ENCODE assay signal across 8 cellular contexts in the genomic region with DNA sequence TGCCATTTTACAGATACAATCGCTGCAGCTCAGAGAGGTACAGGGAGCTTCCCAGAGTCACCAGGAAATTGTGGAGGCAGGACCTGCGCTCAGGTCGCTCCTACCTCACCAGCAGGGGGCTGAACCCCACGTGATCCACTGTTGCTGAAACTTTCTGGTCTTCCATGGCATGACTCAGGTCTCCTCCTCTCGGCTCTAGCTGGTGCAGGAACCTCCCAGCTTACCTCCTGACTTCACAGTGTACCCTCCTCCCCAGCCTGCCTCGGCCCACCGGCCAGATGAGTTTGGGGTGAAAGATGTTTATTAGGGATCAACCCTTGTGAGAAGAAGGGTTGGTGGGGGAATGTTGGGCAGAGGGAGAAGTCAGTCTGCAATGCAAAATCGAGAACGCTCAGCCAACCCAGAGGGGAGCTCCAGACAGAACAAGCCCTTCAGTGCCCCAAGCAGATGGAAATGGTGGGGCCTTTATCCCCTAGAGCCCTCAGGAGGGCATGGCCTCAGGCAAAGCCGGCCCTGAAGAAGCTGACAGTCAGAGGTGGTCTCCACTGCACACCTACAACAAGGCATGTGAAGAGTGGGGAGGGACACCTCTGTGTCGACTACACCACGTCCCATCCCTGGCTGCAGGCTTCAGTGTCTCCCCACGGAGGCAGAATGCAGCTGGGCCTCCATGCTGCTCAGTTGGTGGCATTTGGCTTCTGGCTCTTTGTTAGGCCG.
DNase-seq lines count a peak whose midpoint lies in the region; ATAC-seq, FAIRE-seq and TF ChIP-seq lines count a peak whose summit lies in the region.

No MANE protein-coding gene starts in this region.

- H2AFZ ChIP-seq in mammary epithelial cell (ENCODE audit: low read depth, low read length): no peak overlapping the region

- in situ Hi-C loops in mammary epithelial cell (cut with MboI; ENCODE audit: low sequenced_read_pairs in 2 of 2): no loop called here

- intact Hi-C loops in mammary epithelial cell (cut with micrococcal nuclease): no loop called here
- intact Hi-C loops in CD4-positive, alpha-beta T cell (cut with DNase I, micrococcal nuclease): no loop called here

- H3K9me3 ChIP-seq in mammary epithelial cell (replicated peaks; ENCODE audit: insufficient read depth, low read length) (no peaks in the 10 kb centered on the region), small intestine (ENCODE audit: control insufficient read depth, low read depth) (no peaks in the 10 kb centered on the region)
- no peaks in the 10 kb centered on the region for H3K9me3 ChIP-seq in CD4-positive, alpha-beta T cell (ENCODE audit: control insufficient read depth, low read length)

- no peak overlapping the region for H3K4me2 ChIP-seq in mammary epithelial cell (ENCODE audit: insufficient read depth, low read depth, low read length)

- peaks cover 36% of the 10 kb centered on the region for H3K27me3 Mint-ChIP-seq in CD4-positive, alpha-beta T cell

- TF ChIP-seq CTCF in mammary epithelial cell (conservative IDR thresholded peaks at IDR 0.05 in 1 of 2, IDR thresholded peaks at IDR 0.05 in 1 of 2; ENCODE audit: extremely low read depth in 1 of 2, insufficient read depth in 1 of 2, low read depth in 1 of 2, low read length in 2 of 2): peak; percentile 29 to 40
- no peak for TF ChIP-seq CTCF in CD4-positive, alpha-beta T cell (IDR thresholded peaks at IDR 0.05)

- H4K20me1 ChIP-seq in mammary epithelial cell (ENCODE audit: insufficient read depth, low read length): no peaks in the 10 kb centered on the region

- no TSS peak for BruUV-seq in mammary epithelial cell (replicated peaks; lab: Mats Ljungman, UMichigan)

- no peak overlapping the region for H3K4me3 Mint-ChIP-seq in CD4-positive, alpha-beta T cell

- H3K27me3 ChIP-seq in mammary epithelial cell (ENCODE audit: insufficient read depth, low read length) (no peaks in the 10 kb centered on the region), small intestine (ENCODE audit: control insufficient read depth in 2 of 2, insufficient read depth in 2 of 2, low read length in 2 of 2) (peaks cover 0 to 7% of the 10 kb centered on the region in 2 donors)
- peaks cover 9% of the 10 kb centered on the region for H3K27me3 ChIP-seq in CD4-positive, alpha-beta T cell (ENCODE audit: control insufficient read depth, insufficient read depth, low read length)

- FAIRE-seq in small intestine (lab: Jason Lieb, UNC): no peak

- H3K27ac Mint-ChIP-seq in CD4-positive, alpha-beta T cell: no peak overlapping the region

- POLR2A ChIA-PET in CD4-positive, alpha-beta T cell (lab: Charles Lee): no interaction called here

- peak; percentile 40 for DNase-seq in SIG-M5 treated with dmso at 0.1 percent for 504 hours (lab: John Stamatoyannopoulos, UW; ENCODE audit: unreplicated experiment)
- DNase-seq in SIG-M5 (lab: John Stamatoyannopoulos, UW): no peak
- peak; percentile 54 for DNase-seq in HuH-7.5 (ENCODE audit: low spot score)
- DNase-seq in mammary epithelial cell: peak; percentile 12
- DNase-seq in small intestine: peak; percentile 21
- no peak for DNase-seq in kidney glomerular epithelial cell (lab: John Stamatoyannopoulos, UW)
- no peak for DNase-seq in activated gamma-delta T cell (lab: John Stamatoyannopoulos, UW)
- no peak for DNase-seq in CD4-positive, alpha-beta T cell

- H3K9me3 Mint-ChIP-seq in CD4-positive, alpha-beta T cell: no peaks in the 10 kb centered on the region

- no peaks in the 10 kb centered on the region for H3K79me2 ChIP-seq in mammary epithelial cell (ENCODE audit: insufficient read depth, low read length)

- WGBS in mammary epithelial cell (ENCODE audit: low coverage, missing lambda C conversion rate): 93% methylated on average over 10 of the region's 14 CpGs
- 62 to 73% (median 65%) methylated on average over 14 of the region's 14 CpGs for WGBS in small intestine, 3 donors

- dilution Hi-C loops in mammary epithelial cell (cut with HindIII; ENCODE audit: low sequenced_read_pairs): no loop called here

- CTCF ChIA-PET in mammary epithelial cell (lab: Charles Lee; ENCODE audit: low non-redundant PET): interaction anchor here (0.5 kb wide), 1 partner anchor 47 kb away, joined by 5 read pairs; no protein-coding TSS in a partner anchor
- CTCF ChIA-PET in CD4-positive, alpha-beta T cell (lab: Charles Lee): no interaction called here

- no peak overlapping the region for H3K27ac ChIP-seq in mammary epithelial cell (ENCODE audit: insufficient read depth, low read depth, low read length)
- H3K27ac ChIP-seq in small intestine (ENCODE audit: low read depth in 1 of 2, low read length in 1 of 2): no peak overlapping the region
- H3K27ac ChIP-seq in CD4-positive, alpha-beta T cell (ENCODE audit: low read depth, low read length): no peak overlapping the region

- no peak overlapping the region for H3K9ac ChIP-seq in mammary epithelial cell (ENCODE audit: insufficient read depth, low read length)

- no peaks in the 10 kb centered on the region for H3K36me3 Mint-ChIP-seq in CD4-positive, alpha-beta T cell (ENCODE audit: low read depth)

- H3K4me1 Mint-ChIP-seq in CD4-positive, alpha-beta T cell (ENCODE audit: low read depth): no peaks in the 10 kb centered on the region

- H3K36me3 ChIP-seq in mammary epithelial cell (ENCODE audit: insufficient read depth, low read length) (no peaks in the 10 kb centered on the region), small intestine (ENCODE audit: control insufficient read depth in 2 of 2, insufficient read depth in 2 of 2, low read length in 2 of 2) (no peaks in the 10 kb centered on the region)

- no peaks in the 10 kb centered on the region for H3K4me1 ChIP-seq in mammary epithelial cell (ENCODE audit: insufficient read depth, low read length)
- no peaks in the 10 kb centered on the region for H3K4me1 ChIP-seq in small intestine (ENCODE audit: control insufficient read depth in 2 of 2, insufficient read depth in 1 of 2, low read depth in 1 of 2, low read length in 1 of 2)

- ATAC-seq in CD4-positive, alpha-beta T cell (ENCODE audit: poor library complexity): no peak

- H3K4me3 ChIP-seq in mammary epithelial cell (replicated peaks in 1 of 3; ENCODE audit: insufficient read depth in 1 of 3, low read depth in 2 of 3, low read length in 3 of 3) (no peak overlapping the region), small intestine (ENCODE audit: low read depth in 1 of 2, low read length in 2 of 2) (no peak overlapping the region)

Comparison
In these comparisons a context has a peak if more than half of its experiments do, and no peak if none do; other contexts are left out.
1. DNase-seq: peak in SIG-M5 treated with dmso at 0.1 percent for 504 hours (single experiment), HuH-7.5 (single experiment), mammary epithelial cell (single experiment) and small intestine (single experiment); none in SIG-M5 (single experiment), kidney glomerular epithelial cell (single experiment), activated gamma-delta T cell (single experiment) and CD4-positive, alpha-beta T cell (0 of 10).